In the genomic region with DNA sequence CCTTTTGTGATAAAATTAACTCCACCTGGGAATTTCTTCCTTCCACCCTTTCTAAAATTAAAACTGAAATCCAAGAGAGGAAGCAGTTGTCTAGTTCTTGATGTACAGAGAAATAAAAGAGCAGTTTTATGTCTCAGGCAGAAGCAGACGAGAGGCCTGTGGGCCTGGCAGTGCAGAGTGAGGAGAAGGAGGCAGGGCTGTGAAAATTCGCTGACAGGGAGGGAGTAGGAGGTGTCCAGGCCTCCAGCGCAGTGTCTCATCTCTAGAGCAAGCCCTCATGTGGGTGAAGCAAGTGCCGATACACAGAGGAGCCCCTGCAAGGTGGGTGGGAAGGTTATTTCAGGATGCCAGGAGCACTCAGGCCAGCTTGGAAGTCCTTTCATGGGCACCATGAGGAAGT, we compare ENCODE assay signal across 20 cellular contexts.
DNase-seq lines count a peak whose midpoint lies in the region; FAIRE-seq and TF ChIP-seq lines count a peak whose summit lies in the region.
"Had no signal": no experiment of that assay in that cellular context is flagged by ENCODE, and none has a peak within 500 bp of the region (broad histone marks: within the 10 kb centered on the region; RNA-seq: fewer than 3 reads in every experiment).

No MANE protein-coding gene starts in this region.

- H3K27ac ChIP-seq in astrocyte (ENCODE audit: low read depth, low read length) (peak overlapping the region; percentile 77), smooth muscle cell (ENCODE audit: low read depth) (peak overlapping the region; percentile 59)
- H3K27ac ChIP-seq: 22Rv1, pancreas had no signal

- H3K79me2 ChIP-seq in astrocyte (ENCODE audit: insufficient read depth, low read length), result no peaks in the 10 kb centered on the region
- no peaks in the 10 kb centered on the region for H3K79me2 ChIP-seq in smooth muscle cell (ENCODE audit: low read depth)

- in situ Hi-C loops in GM13977 (cut with MboI; ENCODE audit: low pct_unique_long_range_greater_than_20kb, low sequenced_read_pairs, unreplicated experiment), result no loop called here

- no peaks in the 10 kb centered on the region for H3K9me3 Mint-ChIP-seq in astrocyte (ENCODE audit: unreplicated experiment)
- H3K9me3 Mint-ChIP-seq: activated CD8-positive, alpha-beta T cell treated with anti-CD3 and anti-CD28 coated beads for 36 hours; activated T-cell treated with anti-CD3 and anti-CD28 coated beads, Interleukin-2, amount 50 U/mL, for 24 hours; IgD-negative memory B cell had no signal

- H3K9ac ChIP-seq in astrocyte (ENCODE audit: low read length) (peak overlapping the region; percentile 36), smooth muscle cell (ENCODE audit: low read depth) (no peak overlapping the region)

- H3K9me3 ChIP-seq in astrocyte (ENCODE audit: insufficient read depth, low read depth, low read length) (no peaks in the 10 kb centered on the region), smooth muscle cell (replicated peaks; ENCODE audit: low read depth) (no peaks in the 10 kb centered on the region)
- H3K9me3 ChIP-seq: pancreas had no signal

- H2AFZ ChIP-seq in astrocyte (ENCODE audit: low read depth, low read length) (no peak overlapping the region), smooth muscle cell (ENCODE audit: low read depth) (no peak overlapping the region)

- H3K27me3 Mint-ChIP-seq in astrocyte (ENCODE audit: low read depth, unreplicated experiment), result no peaks in the 10 kb centered on the region
- H3K27me3 Mint-ChIP-seq: activated CD8-positive, alpha-beta T cell treated with anti-CD3 and anti-CD28 coated beads for 36 hours; activated T-cell treated with anti-CD3 and anti-CD28 coated beads, Interleukin-2, amount 50 U/mL, for 24 hours; IgD-negative memory B cell had no signal

- 33% methylated on average over 4 of the region's 4 CpGs for WGBS in smooth muscle cell (ENCODE audit: low lambda C conversion rate)

- TF ChIP-seq CTCF in astrocyte (IDR thresholded peaks at IDR 0.05; ENCODE audit: insufficient read depth, low read depth, low read length), result no peak
- TF ChIP-seq CTCF in smooth muscle cell (IDR thresholded peaks at IDR 0.05; ENCODE audit: borderline replicate concordance, insufficient read depth, poor library complexity, severe bottlenecking), result no peak
- TF ChIP-seq CTCF in GM13977 (IDR thresholded peaks at IDR 0.05; ENCODE audit: extremely low read depth, insufficient read depth, missing control alignments), result no peak

- no peak for FAIRE-seq in astrocyte (lab: Jason Lieb, UNC)
- FAIRE-seq: colon, endometrium, pancreas had no signal

- H3K27me3 ChIP-seq in astrocyte (ENCODE audit: insufficient read depth, low read length) (no peaks in the 10 kb centered on the region), smooth muscle cell (ENCODE audit: low read depth) (no peaks in the 10 kb centered on the region)
- H3K27me3 ChIP-seq: pancreas had no signal

- H3K4me3 ChIP-seq in astrocyte (ENCODE audit: insufficient read depth, low read depth, low read length) (no peak overlapping the region), smooth muscle cell (no peak overlapping the region)
- H3K4me3 ChIP-seq: pancreas had no signal

- H3K4me3 Mint-ChIP-seq in astrocyte (ENCODE audit: unreplicated experiment), result peak overlapping the region; percentile 37
- H3K4me3 Mint-ChIP-seq: activated CD8-positive, alpha-beta T cell treated with anti-CD3 and anti-CD28 coated beads for 36 hours; activated T-cell treated with anti-CD3 and anti-CD28 coated beads, Interleukin-2, amount 50 U/mL, for 24 hours; IgD-negative memory B cell had no signal

- H3K36me3 ChIP-seq in astrocyte (ENCODE audit: insufficient read depth, low read length) (no peaks in the 10 kb centered on the region), smooth muscle cell (ENCODE audit: low read depth) (no peaks in the 10 kb centered on the region)
- H3K36me3 ChIP-seq: pancreas had no signal

- H3K4me1 Mint-ChIP-seq in astrocyte (ENCODE audit: low read depth, unreplicated experiment), result peaks cover 32% of the 10 kb centered on the region

- peak overlapping the region; percentile 59 for H3K27ac Mint-ChIP-seq in astrocyte (ENCODE audit: unreplicated experiment)
- H3K27ac Mint-ChIP-seq: activated CD8-positive, alpha-beta T cell treated with anti-CD3 and anti-CD28 coated beads for 36 hours; activated T-cell treated with anti-CD3 and anti-CD28 coated beads, Interleukin-2, amount 50 U/mL, for 24 hours had no signal

- H4K20me1 ChIP-seq in astrocyte (ENCODE audit: insufficient read depth, low read length) (no peaks in the 10 kb centered on the region), smooth muscle cell (ENCODE audit: low read depth) (no peaks in the 10 kb centered on the region)

- DNase-seq in NCI-H524 treated with DMSO at 0.1 percent for 48 hours (lab: John Stamatoyannopoulos, UW), result peak; percentile 7
- no peak for DNase-seq in NCI-H524 (lab: John Stamatoyannopoulos, UW)
- no peak for DNase-seq in astrocyte (ENCODE audit: low read depth)
- DNase-seq in inferior parietal cortex (ENCODE audit: extremely low spot score), result peak; percentile 28
- DNase-seq in smooth muscle cell (lab: John Stamatoyannopoulos, UW; ENCODE audit: unreplicated experiment), result no peak
- no peak for DNase-seq in SW480 (ENCODE audit: low spot score)
- DNase-seq in C1 segment of cervical spinal cord (lab: John Stamatoyannopoulos, UW), result no peak
- no peak for DNase-seq in GM13977 (ENCODE audit: low spot score)
- DNase-seq: activated CD8-positive, alpha-beta T cell treated with anti-CD3 and anti-CD28 coated beads for 36 hours; activated naive CD4-positive, alpha-beta T cell treated with anti-CD3 and anti-CD28 coated beads, Interleukin-2, amount 50 U/mL, for 16 hours; activated T-cell treated with anti-CD3 and anti-CD28 coated beads, Interleukin-2, amount 50 U/mL, for 24 hours; NCI-H1930; pancreas; stimulated activated CD4-positive, alpha-beta T cell treated with anti-CD3 and anti-CD28 coated beads, Interleukin-4, amount 100 ng/mL, for 1 hour; substantia nigra; T-helper 1 cell had no signal

- no peaks in the 10 kb centered on the region for H3K36me3 Mint-ChIP-seq in astrocyte (ENCODE audit: low read depth, unreplicated experiment)

- H3K4me1 ChIP-seq in astrocyte (ENCODE audit: insufficient read depth, low read length) (peaks cover 31% of the 10 kb centered on the region), smooth muscle cell (ENCODE audit: low read depth) (peaks cover 7% of the 10 kb centered on the region)
- H3K4me1 ChIP-seq: pancreas had no signal

- H3F3A ChIP-seq in smooth muscle cell (ENCODE audit: low read depth), result peaks cover 5% of the 10 kb centered on the region

- H3K4me2 ChIP-seq in astrocyte (ENCODE audit: low read length) (no peak overlapping the region), smooth muscle cell (peak overlapping the region; percentile 62)

Comparison
In these comparisons a context has a peak if more than half of its experiments do, and no peak if none do; other contexts are left out.
1. DNase-seq: peak in NCI-H524 treated with DMSO at 0.1 percent for 48 hours (single experiment) and inferior parietal cortex (single experiment); none in NCI-H524 (0 of 2), astrocyte (single experiment), smooth muscle cell (single experiment), SW480 (single experiment), C1 segment of cervical spinal cord (0 of 14) and GM13977 (single experiment).